ENCODE assay signal across 1 cellular context in the genomic region with DNA sequence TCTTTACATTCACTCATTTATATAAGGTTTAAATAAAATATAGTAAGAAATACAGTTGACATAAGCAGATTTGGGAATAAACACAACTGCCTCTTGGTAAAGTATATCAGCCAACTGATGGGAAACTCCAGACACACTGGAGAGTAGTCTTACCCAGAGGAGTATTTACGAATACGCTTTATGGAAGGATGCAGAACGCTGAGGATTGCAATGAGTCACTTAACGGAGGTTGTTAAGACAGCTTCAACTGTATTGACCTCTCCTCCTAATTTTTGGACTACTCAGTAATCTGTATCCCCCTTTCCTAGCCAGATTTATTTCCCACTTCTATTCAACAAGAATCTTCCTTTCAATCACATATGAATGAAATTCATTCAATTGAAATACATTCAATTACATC.
TF ChIP-seq lines count a peak whose summit lies in the region.

No MANE protein-coding gene starts in this region.

TF ChIP-seq in IMR-90, 13 proteins besides CTCF, POLR2A, EP300 and RAD21:
- TF ChIP-seq FOS (IDR thresholded peaks at IDR 0.05; ENCODE audit: low read depth, low read length) (no peak), CEBPB (IDR thresholded peaks at IDR 0.05; ENCODE audit: low read depth, low read length) (no peak), NFE2L2 (IDR thresholded peaks at IDR 0.05; ENCODE audit: low read depth, low read length) (no peak), RFX5 (IDR thresholded peaks at IDR 0.05; ENCODE audit: low read depth, low read length) (no peak), BHLHE40 (IDR thresholded peaks at IDR 0.05; ENCODE audit: low read depth, low read length) (no peak), RCOR1 (IDR thresholded peaks at IDR 0.05; ENCODE audit: insufficient replicate concordance, low read length) (no peak), MAFK (IDR thresholded peaks at IDR 0.05; ENCODE audit: low read depth, low read length) (no peak), MAZ (IDR thresholded peaks at IDR 0.05; ENCODE audit: borderline replicate concordance, low read depth, low read length) (no peak), CHD1 (IDR thresholded peaks at IDR 0.05; ENCODE audit: low read depth, low read length) (no peak), SMC3 (IDR thresholded peaks at IDR 0.05; ENCODE audit: low read depth, low read length) (no peak), MXI1 (IDR thresholded peaks at IDR 0.05; ENCODE audit: borderline replicate concordance, low read depth, low read length) (no peak)
- TF ChIP-seq, protein P1, sequence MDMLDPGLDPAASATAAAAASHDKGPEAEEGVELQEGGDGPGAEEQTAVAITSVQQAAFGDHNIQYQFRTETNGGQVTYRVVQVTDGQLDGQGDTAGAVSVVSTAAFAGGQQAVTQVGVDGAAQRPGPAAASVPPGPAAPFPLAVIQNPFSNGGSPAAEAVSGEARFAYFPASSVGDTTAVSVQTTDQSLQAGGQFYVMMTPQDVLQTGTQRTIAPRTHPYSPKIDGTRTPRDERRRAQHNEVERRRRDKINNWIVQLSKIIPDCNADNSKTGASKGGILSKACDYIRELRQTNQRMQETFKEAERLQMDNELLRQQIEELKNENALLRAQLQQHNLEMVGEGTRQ (IDR thresholded peaks at IDR 0.05; ENCODE audit: low read depth, low read length), result no peak
- TF ChIP-seq, protein P2, sequence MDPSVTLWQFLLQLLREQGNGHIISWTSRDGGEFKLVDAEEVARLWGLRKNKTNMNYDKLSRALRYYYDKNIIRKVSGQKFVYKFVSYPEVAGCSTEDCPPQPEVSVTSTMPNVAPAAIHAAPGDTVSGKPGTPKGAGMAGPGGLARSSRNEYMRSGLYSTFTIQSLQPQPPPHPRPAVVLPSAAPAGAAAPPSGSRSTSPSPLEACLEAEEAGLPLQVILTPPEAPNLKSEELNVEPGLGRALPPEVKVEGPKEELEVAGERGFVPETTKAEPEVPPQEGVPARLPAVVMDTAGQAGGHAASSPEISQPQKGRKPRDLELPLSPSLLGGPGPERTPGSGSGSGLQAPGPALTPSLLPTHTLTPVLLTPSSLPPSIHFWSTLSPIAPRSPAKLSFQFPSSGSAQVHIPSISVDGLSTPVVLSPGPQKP (IDR thresholded peaks at IDR 0.05; ENCODE audit: borderline replicate concordance, low read depth, low read length), result no peak
